18 cellular contexts compared by ENCODE assay signal in genomic region chr1:75589637-75590036, GRCh38.
"Had no signal": no experiment of that assay in that cellular context is flagged by ENCODE, and none has a peak within 500 bp of the region (broad histone marks: within the 10 kb centered on the region; RNA-seq: fewer than 3 reads in every experiment).

No MANE protein-coding gene starts in this region.

- H3K36me3 Mint-ChIP-seq: stimulated activated naive B cell treated with anti-CD40 and anti-IgM and Interleukin-4, amounts not matched to agents 10 μg/mL and 1 μg/mL and 100 μg/mL, for 72 hours had no signal

- H3K27ac Mint-ChIP-seq: naive thymus-derived CD4-positive, alpha-beta T cell; nephron progenitor cell; stimulated activated naive B cell treated with anti-CD40 and anti-IgM and Interleukin-4, amounts not matched to agents 10 μg/mL and 1 μg/mL and 100 μg/mL, for 72 hours; stimulated activated naive CD8-positive, alpha-beta T cell treated with anti-CD3 and anti-CD28 coated beads, Interleukin-15, amount 100 ng/mL, for 72 hours had no signal

- H3K36me3 ChIP-seq: heart left ventricle, neutrophil, sigmoid colon, tibial nerve, upper lobe of right lung, vagina had no signal

- H3K4me3 Mint-ChIP-seq: naive thymus-derived CD4-positive, alpha-beta T cell; nephron progenitor cell; stimulated activated naive B cell treated with anti-CD40 and anti-IgM and Interleukin-4, amounts not matched to agents 10 μg/mL and 1 μg/mL and 100 μg/mL, for 72 hours; stimulated activated naive CD8-positive, alpha-beta T cell treated with anti-CD3 and anti-CD28 coated beads, Interleukin-15, amount 100 ng/mL, for 72 hours had no signal

- H3K4me1 Mint-ChIP-seq: naive thymus-derived CD4-positive, alpha-beta T cell; stimulated activated naive B cell treated with anti-CD40 and anti-IgM and Interleukin-4, amounts not matched to agents 10 μg/mL and 1 μg/mL and 100 μg/mL, for 72 hours; stimulated activated naive CD8-positive, alpha-beta T cell treated with anti-CD3 and anti-CD28 coated beads, Interleukin-15, amount 100 ng/mL, for 72 hours had no signal

- ATAC-seq: heart left ventricle; naive thymus-derived CD4-positive, alpha-beta T cell; stimulated activated naive B cell treated with anti-CD40 and anti-IgM and Interleukin-4, amounts not matched to agents 10 μg/mL and 1 μg/mL and 100 μg/mL, for 72 hours; stimulated activated naive CD8-positive, alpha-beta T cell treated with anti-CD3 and anti-CD28 coated beads, Interleukin-15, amount 100 ng/mL, for 72 hours; upper lobe of right lung had no signal

- H3K4me3 ChIP-seq: heart left ventricle, sigmoid colon, skin epidermis, testis, tibial nerve, upper lobe of right lung, vagina had no signal

- H3K27ac ChIP-seq: heart left ventricle, neutrophil, sigmoid colon, skin epidermis, testis, tibial nerve, upper lobe of right lung, vagina had no signal

- H3K4me1 ChIP-seq: heart left ventricle, sigmoid colon, testis, tibial nerve, upper lobe of right lung, vagina had no signal

- DNase-seq: dermis blood vessel endothelial cell; foreskin melanocyte; heart left ventricle; hippocampal formation; naive thymus-derived CD4-positive, alpha-beta T cell; nephron progenitor cell; posterior cingulate gyrus; sigmoid colon; stimulated activated CD4-positive, alpha-beta T cell treated with anti-CD3 and anti-CD28 coated beads, Interleukin-2, amount 100 ng/mL, for 24 hours; stimulated activated CD4-positive, alpha-beta T cell treated with anti-CD3 and anti-CD28 coated beads, Interleukin-4, amount 100 ng/mL, for 4 hours; stimulated activated naive B cell treated with anti-CD40 and anti-IgM and Interleukin-4, amounts not matched to agents 10 μg/mL and 1 μg/mL and 100 μg/mL, for 72 hours; stimulated activated naive CD8-positive, alpha-beta T cell treated with anti-CD3 and anti-CD28 coated beads, Interleukin-15, amount 100 ng/mL, for 72 hours; testis; upper lobe of right lung had no signal

- H3K27me3 ChIP-seq: heart left ventricle, neutrophil, sigmoid colon, testis, tibial nerve, upper lobe of right lung, vagina had no signal

- H3K9me3 ChIP-seq: heart left ventricle, neutrophil, sigmoid colon, testis, tibial nerve, upper lobe of right lung, vagina had no signal
